1 cellular context compared by ENCODE assay signal in the genomic region with DNA sequence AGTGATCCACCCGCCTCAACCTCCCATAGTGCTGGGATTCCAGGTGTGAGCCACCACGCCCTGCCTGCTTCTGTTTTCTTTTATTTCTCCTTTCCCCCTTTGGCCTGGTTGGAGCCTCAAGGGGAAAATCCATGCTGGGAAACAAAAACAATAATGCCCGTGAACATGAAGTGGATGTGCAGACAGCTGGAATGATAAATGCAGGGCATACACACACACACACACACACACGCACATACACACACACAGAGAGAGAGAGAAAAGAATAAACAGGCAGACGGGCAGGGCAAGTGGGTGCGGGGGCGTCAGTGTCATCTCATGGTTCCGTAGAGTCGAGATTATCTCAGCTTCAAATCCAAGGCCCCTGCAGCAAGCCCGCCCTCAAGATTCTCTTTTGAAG.
TF ChIP-seq lines count a peak whose summit lies in the region.

No MANE protein-coding gene starts in this region.

TF ChIP-seq in GM23338, 12 proteins besides CTCF, POLR2A, EP300 and RAD21 (continued from another document):
- TF ChIP-seq REST (IDR thresholded peaks at IDR 0.05; ENCODE audit: unreplicated experiment) (no peak), NANOG (IDR thresholded peaks at IDR 0.05; ENCODE audit: borderline replicate concordance) (no peak)
